ENCODE assay signal across 9 cellular contexts in the genomic region with DNA sequence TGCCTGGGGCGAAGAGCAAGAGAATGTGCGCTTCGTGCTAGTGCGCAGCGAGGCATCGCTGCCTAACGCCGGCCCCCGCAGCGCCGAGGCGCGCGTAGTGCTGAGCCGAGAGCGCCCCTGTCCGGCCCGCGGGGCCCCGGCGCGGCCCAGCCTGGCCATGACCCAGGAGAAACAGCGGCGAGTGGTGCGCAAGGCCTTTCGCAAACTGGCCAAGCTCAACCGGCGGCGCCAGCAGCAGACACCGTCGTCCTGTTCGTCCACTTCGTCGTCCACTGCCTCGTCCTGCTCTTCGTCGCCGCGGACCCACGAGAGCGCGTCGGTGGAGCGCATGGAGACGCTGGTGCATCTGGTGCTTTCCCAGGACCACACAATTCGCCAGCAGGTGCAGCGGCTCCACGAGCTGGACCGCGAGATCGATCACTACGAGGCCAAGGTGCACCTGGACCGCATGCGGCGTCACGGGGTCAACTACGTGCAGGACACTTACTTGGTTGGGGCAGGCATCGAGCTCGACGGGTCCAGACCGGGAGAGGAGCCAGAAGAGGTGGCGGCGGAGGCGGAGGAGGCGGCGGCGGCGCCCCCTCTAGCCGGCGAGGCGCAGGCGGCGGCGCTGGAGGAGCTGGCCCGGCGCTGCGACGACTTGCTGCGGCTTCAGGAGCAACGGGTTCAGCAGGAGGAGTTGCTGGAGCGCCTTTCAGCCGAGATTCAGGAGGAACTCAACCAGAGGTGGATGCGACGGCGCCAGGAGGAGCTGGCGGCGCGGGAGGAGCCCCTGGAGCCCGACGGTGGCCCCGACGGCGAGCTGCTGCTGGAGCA. TPM values are rescaled to one million over a fixed set of nuclear protein-coding genes. Genes with fewer than 3 reads are reported as not detected.
A peak's percentile ranks its signal among the peaks of the same experiment; 100 is the strongest.
DNase-seq lines count a peak whose midpoint lies in the region; ATAC-seq, FAIRE-seq and TF ChIP-seq lines count a peak whose summit lies in the region.
"Had no signal": no experiment of that assay in that cellular context is flagged by ENCODE, and none has a peak within 500 bp of the region (broad histone marks: within the 10 kb centered on the region; RNA-seq: fewer than 3 reads in every experiment).

No MANE protein-coding gene starts in this region.

- H3K79me2 ChIP-seq in astrocyte (ENCODE audit: insufficient read depth, low read length): no peaks in the 10 kb centered on the region

- DNase-seq in NCI-H524 (lab: John Stamatoyannopoulos, UW) (peak; percentile 24 to 48), NCI-H524 treated with DMSO at 0.1 percent for 48 hours (lab: John Stamatoyannopoulos, UW) (no peak), astrocyte (ENCODE audit: low read depth) (peak; percentile 39), islet precursor cell (peak; percentile 78), suprapubic skin (ENCODE audit: low spot score in 2 of 2) (peak in 1 of 2 donors; percentile 64), NCI-H1048 (lab: John Stamatoyannopoulos, UW) (no peak)

- no peak for TF ChIP-seq EP300 in suprapubic skin (IDR thresholded peaks at IDR 0.05)

- H3K27me3 ChIP-seq in astrocyte (ENCODE audit: insufficient read depth, low read length): peaks cover 76% of the 10 kb centered on the region
- H3K27me3 ChIP-seq in suprapubic skin: peaks cover 68% of the 10 kb centered on the region

- TF ChIP-seq CTCF in astrocyte (IDR thresholded peaks at IDR 0.05; ENCODE audit: insufficient read depth, low read depth, low read length): no peak
- TF ChIP-seq CTCF in suprapubic skin (IDR thresholded peaks at IDR 0.05): no peak

- H2AFZ ChIP-seq in astrocyte (ENCODE audit: low read depth, low read length): peak overlapping the region; percentile 50

- H3K36me3 ChIP-seq in astrocyte (ENCODE audit: insufficient read depth, low read length): no peaks in the 10 kb centered on the region
- H3K36me3 ChIP-seq in suprapubic skin: no peaks in the 10 kb centered on the region

- H3K27ac ChIP-seq in astrocyte (ENCODE audit: low read depth, low read length) (no peak overlapping the region), suprapubic skin (peak overlapping the region; percentile 81)

- H3K9me3 ChIP-seq in astrocyte (ENCODE audit: insufficient read depth, low read depth, low read length): peaks cover 5% of the 10 kb centered on the region
- no peaks in the 10 kb centered on the region for H3K9me3 ChIP-seq in suprapubic skin

- H3K4me3 ChIP-seq in astrocyte (ENCODE audit: insufficient read depth, low read depth, low read length) (peak overlapping the region; percentile 40), suprapubic skin (peak overlapping the region; percentile 63)

- peaks cover 7% of the 10 kb centered on the region for H4K20me1 ChIP-seq in astrocyte (ENCODE audit: insufficient read depth, low read length)

- ATAC-seq in HG02610 (IDR thresholded peaks at IDR 0.05; ENCODE audit: unreplicated experiment) (no peak), GM21390 (IDR thresholded peaks at IDR 0.05; ENCODE audit: unreplicated experiment) (no peak)

- peaks cover 2% of the 10 kb centered on the region for H3K36me3 Mint-ChIP-seq in astrocyte (ENCODE audit: low read depth, unreplicated experiment)

- peaks cover 34% of the 10 kb centered on the region for H3K27me3 Mint-ChIP-seq in astrocyte (ENCODE audit: low read depth, unreplicated experiment)

- H3K4me3 Mint-ChIP-seq in astrocyte (ENCODE audit: unreplicated experiment): peak overlapping the region; percentile 71

- H3K4me2 ChIP-seq in astrocyte (ENCODE audit: low read length): peak overlapping the region; percentile 83

- TF ChIP-seq POLR2A in suprapubic skin (IDR thresholded peaks at IDR 0.05): no peak

- H3K4me1 ChIP-seq in astrocyte (ENCODE audit: insufficient read depth, low read length) (peaks cover 5% of the 10 kb centered on the region), suprapubic skin (peaks cover 29% of the 10 kb centered on the region)

- peaks cover 7% of the 10 kb centered on the region for H3K4me1 Mint-ChIP-seq in astrocyte (ENCODE audit: low read depth, unreplicated experiment)

- peaks cover 6% of the 10 kb centered on the region for H3K9me3 Mint-ChIP-seq in astrocyte (ENCODE audit: unreplicated experiment)

- H3K9ac ChIP-seq in astrocyte (ENCODE audit: low read length): no peak overlapping the region

- 2% methylated on average over 53 of the region's 93 CpGs for WGBS in suprapubic skin

- no peak overlapping the region for H3K27ac Mint-ChIP-seq in astrocyte (ENCODE audit: unreplicated experiment)

- FAIRE-seq in astrocyte (lab: Jason Lieb, UNC): no peak
- FAIRE-seq: colon had no signal

RNA-seq across cellular contexts. Expression of a gene that starts 1.0 kb away (rescaled TPM):
- total RNA-seq in astrocyte: 1.2 and 2.0 TPM in 2 replicates
- total RNA-seq in suprapubic skin: 10 to 100 TPM in 1 of 4 donors, 1 to 10 TPM in 3; 7.1 to 22.0 (median 8.4) TPM

Comparison
In these comparisons a context has a peak if more than half of its experiments do, and no peak if none do; other contexts are left out.
1. DNase-seq: peak in NCI-H524 (2 of 2), astrocyte (single experiment) and islet precursor cell (single experiment); none in NCI-H524 treated with DMSO at 0.1 percent for 48 hours (single experiment) and NCI-H1048 (single experiment).